ENCODE assay signal across 13 cellular contexts in genomic region chr13:98278068-98278619, GRCh38.
"Had no signal": no experiment of that assay in that cellular context is flagged by ENCODE, and none has a peak within 500 bp of the region (broad histone marks: within the 10 kb centered on the region; RNA-seq: fewer than 3 reads in every experiment).

No MANE protein-coding gene starts in this region.

- H3K27ac Mint-ChIP-seq: activated T-helper 17 cell treated with anti-CD3 and anti-CD28 coated beads, Interleukin-2, amount 50 U/mL, for 72 hours; natural killer cell treated with Interleukin-12 subunit alpha and Interleukin-12 subunit beta and Interleukin-15 and Interleukin-18, amount 100 ng/mL, for 72 hours had no signal

- FAIRE-seq: pancreas had no signal

- H3K36me3 ChIP-seq: breast epithelium, esophagus muscularis mucosa, pancreas, stomach, thoracic aorta had no signal

- H3K27me3 ChIP-seq: breast epithelium, esophagus muscularis mucosa, pancreas, stomach had no signal

- H3K4me3 Mint-ChIP-seq: activated T-helper 17 cell treated with anti-CD3 and anti-CD28 coated beads, Interleukin-2, amount 50 U/mL, for 72 hours; natural killer cell treated with Interleukin-12 subunit alpha and Interleukin-12 subunit beta and Interleukin-15 and Interleukin-18, amount 100 ng/mL, for 72 hours had no signal

- DNase-seq: activated CD4-positive, CD25-positive, alpha-beta regulatory T cell treated with anti-CD3 and anti-CD28 coated beads, Interleukin-2, amount 50 U/mL, for 72 hours; activated naive CD4-positive, alpha-beta T cell treated with Interleukin-2 at 50 U/mL for 16 hours; activated T-cell treated with anti-CD3 and anti-CD28 coated beads for 4 hours; anterior cingulate cortex; kidney glomerular epithelial cell; pancreas; stimulated activated CD4-positive, alpha-beta T cell treated with anti-CD3 and anti-CD28 coated beads, Interleukin-1b, Interleukin-23, amount 100 ng/mL, for 48 hours; stomach had no signal

- H3K4me1 Mint-ChIP-seq: activated T-helper 17 cell treated with anti-CD3 and anti-CD28 coated beads, Interleukin-2, amount 50 U/mL, for 72 hours had no signal

- H3K36me3 Mint-ChIP-seq: natural killer cell treated with Interleukin-12 subunit alpha and Interleukin-12 subunit beta and Interleukin-15 and Interleukin-18, amount 100 ng/mL, for 72 hours had no signal

- H3K9me3 ChIP-seq: breast epithelium, esophagus muscularis mucosa, pancreas, stomach, thoracic aorta had no signal

- H3K9me3 Mint-ChIP-seq: activated T-helper 17 cell treated with anti-CD3 and anti-CD28 coated beads, Interleukin-2, amount 50 U/mL, for 72 hours; natural killer cell treated with Interleukin-12 subunit alpha and Interleukin-12 subunit beta and Interleukin-15 and Interleukin-18, amount 100 ng/mL, for 72 hours had no signal

- H3K4me3 ChIP-seq: breast epithelium, esophagus muscularis mucosa, pancreas, stomach, thoracic aorta had no signal

- H3K27ac ChIP-seq: breast epithelium, esophagus muscularis mucosa, stomach, thoracic aorta had no signal

- ATAC-seq: activated T-helper 17 cell treated with anti-CD3 and anti-CD28 coated beads, Interleukin-2, amount 50 U/mL, for 72 hours; natural killer cell treated with Interleukin-12 subunit alpha and Interleukin-12 subunit beta and Interleukin-15 and Interleukin-18, amount 100 ng/mL, for 72 hours; pancreas had no signal
